In genomic region chr1:58584082-58584895, GRCh38 we compare ENCODE assay signal across 7 cellular contexts. TPM values are rescaled to one million over a fixed set of nuclear protein-coding genes. Genes with fewer than 3 reads are reported as not detected.
DNase-seq lines count a peak whose midpoint lies in the region; ATAC-seq and TF ChIP-seq lines count a peak whose summit lies in the region.

No MANE protein-coding gene starts in this region.

- peak overlapping the region in 1 of 10 donors; percentile 66 for H3K27ac ChIP-seq in heart right ventricle

- H3K27me3 ChIP-seq in heart right ventricle, result peaks cover 0 to 7% (median 0%) of the 10 kb centered on the region in 7 donors

- peaks cover 0 to 29% (median 6%) of the 10 kb centered on the region in 9 donors for H3K4me1 ChIP-seq in heart right ventricle

- 30 to 33% methylated on average over 8 of the region's 8 CpGs for WGBS in heart right ventricle, 2 donors

- H3K36me3 ChIP-seq in heart right ventricle, result no peaks in the 10 kb centered on the region

- intact Hi-C loops in heart right ventricle (cut with DNase I), result no loop called here

- H3K9me3 Mint-ChIP-seq in stimulated activated naive CD8-positive, alpha-beta T cell treated with anti-CD3 and anti-CD28 coated beads, Interleukin-15, Interleukin-2, amounts not matched to agents 100 ng/mL and 50 ng/mL, for 24 hours, result no peaks in the 10 kb centered on the region

- H3K4me1 Mint-ChIP-seq in stimulated activated naive CD8-positive, alpha-beta T cell treated with anti-CD3 and anti-CD28 coated beads, Interleukin-15, Interleukin-2, amounts not matched to agents 100 ng/mL and 50 ng/mL, for 24 hours (ENCODE audit: low read depth), result peaks cover 22% of the 10 kb centered on the region

- DNase-seq in SKM-1 (lab: John Stamatoyannopoulos, UW; ENCODE audit: unreplicated experiment), result peak; percentile 59
- DNase-seq in heart right ventricle, result peak in 1 of 2 donors; percentile 20
- DNase-seq in NCI-H187 treated with DMSO at 0.1 percent for 48 hours (lab: John Stamatoyannopoulos, UW), result no peak
- no peak for DNase-seq in stimulated activated CD4-positive, alpha-beta T cell treated with anti-CD3 and anti-CD28 coated beads, Interleukin-12 subunit alpha, Interleukin-12 subunit beta, amount 100 ng/mL, for 4 hours

- peak; percentile 76 for ATAC-seq in GM18907 (IDR thresholded peaks at IDR 0.05; ENCODE audit: unreplicated experiment)
- peak; percentile 64 for ATAC-seq in HG03095 (IDR thresholded peaks at IDR 0.05; ENCODE audit: unreplicated experiment)
- ATAC-seq in heart right ventricle, result peak in 6 of 8 donors; percentile 19 to 90 (median 62)

- H3K27me3 Mint-ChIP-seq in stimulated activated naive CD8-positive, alpha-beta T cell treated with anti-CD3 and anti-CD28 coated beads, Interleukin-15, Interleukin-2, amounts not matched to agents 100 ng/mL and 50 ng/mL, for 24 hours, result peaks cover 41% of the 10 kb centered on the region

- no peaks in the 10 kb centered on the region for H3K36me3 Mint-ChIP-seq in stimulated activated naive CD8-positive, alpha-beta T cell treated with anti-CD3 and anti-CD28 coated beads, Interleukin-15, Interleukin-2, amounts not matched to agents 100 ng/mL and 50 ng/mL, for 24 hours (ENCODE audit: low read depth)

- peak overlapping the region; percentile 27 for H3K27ac Mint-ChIP-seq in stimulated activated naive CD8-positive, alpha-beta T cell treated with anti-CD3 and anti-CD28 coated beads, Interleukin-15, Interleukin-2, amounts not matched to agents 100 ng/mL and 50 ng/mL, for 24 hours

- H3K4me3 ChIP-seq in heart right ventricle, result no peak overlapping the region

- H3K9me3 ChIP-seq in heart right ventricle, result no peaks in the 10 kb centered on the region

- no peak overlapping the region for H3K4me3 Mint-ChIP-seq in stimulated activated naive CD8-positive, alpha-beta T cell treated with anti-CD3 and anti-CD28 coated beads, Interleukin-15, Interleukin-2, amounts not matched to agents 100 ng/mL and 50 ng/mL, for 24 hours

- TF ChIP-seq CTCF in heart right ventricle (IDR thresholded peaks at IDR 0.05), result no peak

RNA-seq across cellular contexts. Expression of gene TACSTD2, which starts 7.2 kb away (rescaled TPM):
- total RNA-seq in heart right ventricle, result under 1 TPM in 7 of 10 donors, not detected in 3; 0.14 to 0.35 (median 0.19) TPM
- polyA plus RNA-seq in heart right ventricle, result under 1 TPM; 0.22 to 0.28 TPM

RNA-seq across cellular contexts. Expression of gene OMA1, which starts 37.8 kb away (rescaled TPM):
- total RNA-seq in heart right ventricle, result 10 to 100 TPM; 20.7 to 50.9 (median 37.4) TPM
- 10 to 100 TPM in 1 of 2 donors, 1 to 10 TPM in 1; 8.2 to 33.9 TPM for polyA plus RNA-seq in heart right ventricle
